ENCODE assay signal across 25 cellular contexts in the genomic region with DNA sequence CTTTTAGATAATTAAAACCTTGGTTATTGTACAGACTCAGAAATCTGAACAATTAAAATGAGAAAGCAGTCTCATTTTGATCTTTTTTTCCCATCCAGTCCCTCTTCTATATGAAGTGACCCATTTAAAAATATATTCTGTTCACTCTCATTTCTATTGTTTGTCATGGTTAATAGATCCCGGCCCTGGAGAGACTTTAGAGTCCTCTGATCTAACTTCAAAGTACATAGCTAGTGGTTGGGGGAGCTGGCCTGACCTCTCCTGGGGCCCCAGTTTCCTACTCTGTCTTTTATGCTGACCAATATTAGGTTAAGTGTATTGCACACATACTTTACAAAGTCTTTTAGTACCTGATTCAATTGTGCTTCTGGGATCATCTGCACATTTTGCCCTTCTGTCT. TPM values are rescaled to one million over a fixed set of nuclear protein-coding genes. Genes with fewer than 3 reads are reported as not detected.
DNase-seq lines count a peak whose midpoint lies in the region; ATAC-seq, FAIRE-seq and TF ChIP-seq lines count a peak whose summit lies in the region.
"Had no signal": no experiment of that assay in that cellular context is flagged by ENCODE, and none has a peak within 500 bp of the region (broad histone marks: within the 10 kb centered on the region; RNA-seq: fewer than 3 reads in every experiment).

No MANE protein-coding gene starts in this region.

- H3K27me3 ChIP-seq in HepG2 (ENCODE audit: control insufficient read depth in 1 of 2, insufficient read depth in 2 of 2, low read length in 2 of 2): no peaks in the 10 kb centered on the region
- H3K27me3 ChIP-seq in right lobe of liver: no peaks in the 10 kb centered on the region
- H3K27me3 ChIP-seq in osteoblast (ENCODE audit: insufficient read depth, low read length): no peaks in the 10 kb centered on the region
- H3K27me3 ChIP-seq in upper lobe of left lung: no peaks in the 10 kb centered on the region

- peaks cover 3 to 15% of the 10 kb centered on the region in 2 experiments; a peak in 3 of 5 replicates for H3K36me3 ChIP-seq in HepG2 (replicated peaks in 1 of 2; ENCODE audit: control insufficient read depth in 1 of 2, insufficient read depth in 2 of 2, low read length in 2 of 2)
- no peaks in the 10 kb centered on the region for H3K36me3 ChIP-seq in right lobe of liver
- no peaks in the 10 kb centered on the region for H3K36me3 ChIP-seq in osteoblast (ENCODE audit: insufficient read depth, low read length)
- peaks cover 0 to 16% (median 9%) of the 10 kb centered on the region in 4 donors for H3K36me3 ChIP-seq in upper lobe of left lung

- H2AFZ ChIP-seq in HepG2 (ENCODE audit: low read length) (no peak overlapping the region), osteoblast (ENCODE audit: low read length) (no peak overlapping the region)

- TF ChIP-seq EP300 in HepG2 (IDR thresholded peaks at IDR 0.05; ENCODE audit: low read depth in 2 of 2, low read length in 2 of 2) (no peak), HepG2 (CRISPR knock-in tag; IDR thresholded peaks at IDR 0.05; ENCODE audit: borderline replicate concordance) (no peak), upper lobe of left lung (IDR thresholded peaks at IDR 0.05) (no peak)

- in situ Hi-C loops in HepG2 (cut with HindIII; ENCODE audit: extremely low pct_ligation_motif_present, low pct_unique_long_range_greater_than_20kb): no loop called here

- 25% methylated on average over 1 of the region's 1 CpG for WGBS in HepG2 (ENCODE audit: low lambda C conversion rate)
- WGBS in right lobe of liver (ENCODE audit: insufficient coverage, low coverage, low lambda C conversion rate, missing lambda C conversion rate): 58% methylated on average over 1 of the region's 1 CpG
- WGBS in upper lobe of left lung, 2 donors: 62 to 83% methylated on average over 1 of the region's 1 CpG

- no peaks in the 10 kb centered on the region for H3K4me1 Mint-ChIP-seq in activated naive CD8-positive, alpha-beta T cell treated with anti-CD3 and anti-CD28 coated beads for 36 hours
- H3K4me1 Mint-ChIP-seq: B cell, CD14-positive monocyte had no signal

- ATAC-seq in HepG2 (peak; percentile 59; the same call in 2 of the 3 replicates), right lobe of liver (no peak), upper lobe of left lung (ENCODE audit: low FRiP score in 2 of 2) (no peak)
- ATAC-seq: A549, GM12878 had no signal

- H3K4me1 ChIP-seq in HepG2 (ENCODE audit: insufficient read depth, low read length): peaks cover 28% of the 10 kb centered on the region
- no peaks in the 10 kb centered on the region for H3K4me1 ChIP-seq in right lobe of liver
- no peaks in the 10 kb centered on the region for H3K4me1 ChIP-seq in osteoblast (ENCODE audit: insufficient read depth, low read length)
- no peaks in the 10 kb centered on the region for H3K4me1 ChIP-seq in upper lobe of left lung
- H3K4me1 ChIP-seq: A549 had no signal

- intact Hi-C loops in HepG2 (cut with micrococcal nuclease; ENCODE audit: unreplicated experiment): no loop called here
- intact Hi-C loops in right lobe of liver (cut with DNase I): no loop called here

- no peaks in the 10 kb centered on the region for H3K27me3 Mint-ChIP-seq in activated naive CD8-positive, alpha-beta T cell treated with anti-CD3 and anti-CD28 coated beads for 36 hours
- H3K27me3 Mint-ChIP-seq: B cell; CD4-positive, alpha-beta memory T cell; CD4-positive, CD25-positive, alpha-beta regulatory T cell; CD8-positive, alpha-beta memory T cell had no signal

- H4K20me1 ChIP-seq in HepG2 (ENCODE audit: insufficient read depth, low read length) (no peaks in the 10 kb centered on the region), osteoblast (ENCODE audit: insufficient read depth, low read length) (peaks cover 3% of the 10 kb centered on the region)

- no peak for TF ChIP-seq POLR2A in HepG2 (IDR thresholded peaks at IDR 0.05; ENCODE audit: insufficient read depth in 1 of 2, low read depth in 2 of 2, low read length in 2 of 2)
- TF ChIP-seq POLR2A in right lobe of liver (IDR thresholded peaks at IDR 0.05): no peak
- TF ChIP-seq POLR2A in upper lobe of left lung (IDR thresholded peaks at IDR 0.05): no peak

- POLR2A ChIA-PET in HepG2 (lab: Yijun Ruan, JAX): interaction anchor here (1.6 to 2.2 kb wide), 2 partner anchors 13 to 21 kb away, joined by 4 to 9 read pairs; a partner anchor contains a TSS

- no peak for TF ChIP-seq RAD21 in HepG2 (CRISPR knock-in tag; IDR thresholded peaks at IDR 0.05)

- no peaks in the 10 kb centered on the region for H3K9me3 Mint-ChIP-seq in activated naive CD8-positive, alpha-beta T cell treated with anti-CD3 and anti-CD28 coated beads for 36 hours
- H3K9me3 Mint-ChIP-seq: CD14-positive monocyte; CD4-positive, alpha-beta memory T cell; CD4-positive, CD25-positive, alpha-beta regulatory T cell; CD8-positive, alpha-beta memory T cell had no signal

- no TSS peak for BruUV-seq in HepG2 (replicated peaks; lab: Mats Ljungman, UMichigan)

- TF ChIP-seq CTCF in HepG2 (CRISPR knock-in tag; IDR thresholded peaks at IDR 0.05) (no peak), right lobe of liver (IDR thresholded peaks at IDR 0.05) (no peak), osteoblast (IDR thresholded peaks at IDR 0.05; ENCODE audit: extremely low read depth, low read depth, low read length) (no peak), upper lobe of left lung (IDR thresholded peaks at IDR 0.05) (no peak)

- H3K27ac ChIP-seq in HepG2 (ENCODE audit: extremely low read length, insufficient read depth, low read length): no peak overlapping the region
- no peak overlapping the region for H3K27ac ChIP-seq in right lobe of liver
- no peak overlapping the region for H3K27ac ChIP-seq in osteoblast (ENCODE audit: low read depth, low read length)
- no peak overlapping the region for H3K27ac ChIP-seq in upper lobe of left lung
- H3K27ac ChIP-seq: 22Rv1, A549 had no signal

- no peak overlapping the region for H3K27ac Mint-ChIP-seq in activated naive CD8-positive, alpha-beta T cell treated with anti-CD3 and anti-CD28 coated beads for 36 hours
- H3K27ac Mint-ChIP-seq: B cell; CD4-positive, CD25-positive, alpha-beta regulatory T cell had no signal

- FAIRE-seq in HepG2 (lab: Jason Lieb, UNC): no peak
- FAIRE-seq: A549, GM12878, GM12892, GM18507 had no signal

- CTCF ChIA-PET in HepG2 (lab: Yijun Ruan, JAX; ENCODE audit: low intra/inter-chr PET ratio, low total read pairs): no interaction called here

- H3K9me3 ChIP-seq in HepG2 (ENCODE audit: low read length) (no peaks in the 10 kb centered on the region), right lobe of liver (no peaks in the 10 kb centered on the region), osteoblast (ENCODE audit: low read depth, low read length) (no peaks in the 10 kb centered on the region), upper lobe of left lung (no peaks in the 10 kb centered on the region)
- H3K9me3 ChIP-seq: A549 had no signal

- H3K4me2 ChIP-seq in HepG2 (ENCODE audit: low read depth, low read length) (no peak overlapping the region), osteoblast (ENCODE audit: insufficient read depth, low read length) (no peak overlapping the region)
- H3K4me2 ChIP-seq: A549 had no signal

- H3K9ac ChIP-seq in HepG2 (ENCODE audit: insufficient read depth, low read depth, low read length): no peak overlapping the region

- H3K36me3 Mint-ChIP-seq in activated naive CD8-positive, alpha-beta T cell treated with anti-CD3 and anti-CD28 coated beads for 36 hours: peaks cover 7% of the 10 kb centered on the region

- peaks cover 6% of the 10 kb centered on the region for H3K79me2 ChIP-seq in HepG2 (ENCODE audit: insufficient read depth, low read length)
- H3K79me2 ChIP-seq in osteoblast (ENCODE audit: insufficient read depth, low read length): no peaks in the 10 kb centered on the region

- DNase-seq in HepG2 (ENCODE audit: low spot score) (no peak), right lobe of liver (no peak), osteoblast (ENCODE audit: insufficient read length, low spot score, missing footprints) (peak; percentile 66), upper lobe of left lung (no peak)
- DNase-seq in activated naive CD8-positive, alpha-beta T cell treated with anti-CD3 and anti-CD28 coated beads for 36 hours: no peak
- DNase-seq: AML-193; C1 segment of cervical spinal cord; CD4-positive, alpha-beta memory T cell; CD4-positive, CD25-positive, alpha-beta regulatory T cell; CD8-positive, alpha-beta memory T cell; COR-L47; DMS 273 treated with DMSO at 0.1 percent for 48 hours; DMS153; DMS53; DMS79; DND-41; EL; GDM1 had no signal

- H3K4me3 Mint-ChIP-seq in activated naive CD8-positive, alpha-beta T cell treated with anti-CD3 and anti-CD28 coated beads for 36 hours: no peak overlapping the region
- H3K4me3 Mint-ChIP-seq: B cell; CD4-positive, alpha-beta memory T cell; CD4-positive, CD25-positive, alpha-beta regulatory T cell; CD8-positive, alpha-beta memory T cell had no signal

- no peak overlapping the region for H3K4me3 ChIP-seq in HepG2 (replicated peaks in 1 of 3; ENCODE audit: insufficient read depth in 1 of 3, low read depth in 2 of 3, low read length in 3 of 3)
- no peak overlapping the region for H3K4me3 ChIP-seq in right lobe of liver
- H3K4me3 ChIP-seq in osteoblast (ENCODE audit: insufficient read depth, low read length): no peak overlapping the region
- H3K4me3 ChIP-seq in upper lobe of left lung: no peak overlapping the region
- H3K4me3 ChIP-seq: A549, GM12878 had no signal

RNA-seq across cellular contexts. Expression of a gene that starts 13.5 kb away (rescaled TPM):
- 67.9 and 97.3 TPM in 2 replicates for total RNA-seq in HepG2 (2016; rRNA removed; fragmentation: Illumina TruSeq; extraction: Trizol)
- 27.8 TPM in 2 replicates for total RNA-seq in HepG2 (2016; cell fraction: cytosol; rRNA removed; fragmentation: Illumina TruSeq; extraction: Trizol; ENCODE audit: low read depth)
- total RNA-seq in HepG2 (2016; cell fraction: insoluble cytoplasmic fraction; rRNA removed; fragmentation: Illumina TruSeq; extraction: Trizol): 65.9 and 101 TPM in 2 replicates
- total RNA-seq in HepG2 (2016; cell fraction: membrane; rRNA removed; fragmentation: Illumina TruSeq; extraction: Trizol): 51.7 and 53.0 TPM in 2 replicates
- total RNA-seq in HepG2 (2016; cell fraction: nucleus; rRNA removed; fragmentation: Illumina TruSeq; extraction: Trizol): 21.9 and 28.3 TPM in 2 replicates
- polyA plus RNA-seq in HepG2 (2011; rRNA removed): 50.2 and 61.2 TPM in 2 replicates
- 27.7 and 30.4 TPM in 2 replicates for polyA plus RNA-seq in HepG2 (2011; cell fraction: cytosol; rRNA removed)
- 9.2 and 10.1 TPM in 2 replicates for polyA plus RNA-seq in HepG2 (2011; cell fraction: nucleus; rRNA removed)
- 40.6 and 45.7 TPM in 2 replicates for polyA plus RNA-seq in HepG2 (2012)
- 34.1 and 42.7 TPM in 2 replicates for polyA plus RNA-seq in HepG2 (2016; cell fraction: cytosol; fragmentation: Illumina TruSeq; extraction: Trizol; ENCODE audit: low read depth)
- polyA plus RNA-seq in HepG2 (2016; cell fraction: insoluble cytoplasmic fraction; fragmentation: Illumina TruSeq; extraction: Trizol; ENCODE audit: low read depth): 102 and 104 TPM in 2 replicates
- 46.1 and 46.9 TPM in 2 replicates for polyA plus RNA-seq in HepG2 (2016; cell fraction: membrane; fragmentation: Illumina TruSeq; extraction: Trizol; ENCODE audit: low read depth)
- polyA plus RNA-seq in HepG2 (2016; cell fraction: nucleus; fragmentation: Illumina TruSeq; extraction: Trizol; ENCODE audit: insufficient read depth, low read depth): 34.7 and 41.9 TPM in 2 replicates
- polyA minus RNA-seq in HepG2 (2011; rRNA and poly(A)+ RNA removed; ENCODE audit: low replicate concordance): 13.4 and 41.4 TPM in 2 replicates
- polyA minus RNA-seq in HepG2 (2011; cell fraction: cytosol; rRNA and poly(A)+ RNA removed): 11.1 and 12.9 TPM in 2 replicates
- polyA minus RNA-seq in HepG2 (2011; cell fraction: nucleus; rRNA and poly(A)+ RNA removed): 15.0 and 16.6 TPM in 2 replicates
- 10 to 100 TPM; 15.9 to 26.7 (median 18.2) TPM for total RNA-seq in right lobe of liver
- 14.5 and 19.7 TPM in 2 replicates for total RNA-seq in osteoblast
- 10 to 100 TPM; 53.9 to 59.3 TPM for total RNA-seq in activated naive CD8-positive, alpha-beta T cell treated with anti-CD3 and anti-CD28 coated beads for 36 hours
- total RNA-seq in upper lobe of left lung: 10 to 100 TPM in 5 of 6 donors, 1 to 10 TPM in 1; 7.3 to 25.3 (median 21.8) TPM

RNA-seq across cellular contexts. Expression of a gene that starts 40.3 kb away (rescaled TPM):
- total RNA-seq in HepG2 (2016; rRNA removed; fragmentation: Illumina TruSeq; extraction: Trizol) (74.3 and 83.3 TPM in 2 replicates), right lobe of liver (100 to 1,000 TPM in 2 of 6 experiments, 10 to 100 TPM in 4; 59.3 to 163 (median 81.7) TPM), osteoblast (145 and 157 TPM in 2 replicates), upper lobe of left lung (100 to 1,000 TPM in 5 of 6 donors, 10 to 100 TPM in 1; 63.9 to 161 (median 136) TPM)
- 71.2 and 75.6 TPM in 2 replicates for total RNA-seq in HepG2 (2016; cell fraction: cytosol; rRNA removed; fragmentation: Illumina TruSeq; extraction: Trizol; ENCODE audit: low read depth)
- total RNA-seq in HepG2 (2016; cell fraction: insoluble cytoplasmic fraction; rRNA removed; fragmentation: Illumina TruSeq; extraction: Trizol): 77.4 and 84.5 TPM in 2 replicates
- total RNA-seq in HepG2 (2016; cell fraction: membrane; rRNA removed; fragmentation: Illumina TruSeq; extraction: Trizol): 47.3 and 51.3 TPM in 2 replicates
- total RNA-seq in HepG2 (2016; cell fraction: nucleus; rRNA removed; fragmentation: Illumina TruSeq; extraction: Trizol): 40.6 and 45.8 TPM in 2 replicates
- 92.0 and 121 TPM in 2 replicates for polyA plus RNA-seq in HepG2 (2011; rRNA removed)
- 39.6 and 72.5 TPM in 2 replicates for polyA plus RNA-seq in HepG2 (2011; cell fraction: cytosol; rRNA removed)
- polyA plus RNA-seq in HepG2 (2011; cell fraction: nucleus; rRNA removed): 38.0 and 39.7 TPM in 2 replicates
- polyA plus RNA-seq in HepG2 (2012): 73.4 and 84.2 TPM in 2 replicates
- polyA plus RNA-seq in HepG2 (2016; cell fraction: cytosol; fragmentation: Illumina TruSeq; extraction: Trizol; ENCODE audit: low read depth): 10.3 and 12.2 TPM in 2 replicates
- polyA plus RNA-seq in HepG2 (2016; cell fraction: insoluble cytoplasmic fraction; fragmentation: Illumina TruSeq; extraction: Trizol; ENCODE audit: low read depth): 113 and 114 TPM in 2 replicates
- polyA plus RNA-seq in HepG2 (2016; cell fraction: membrane; fragmentation: Illumina TruSeq; extraction: Trizol; ENCODE audit: low read depth): 31.5 and 35.2 TPM in 2 replicates
- 65.7 and 66.6 TPM in 2 replicates for polyA plus RNA-seq in HepG2 (2016; cell fraction: nucleus; fragmentation: Illumina TruSeq; extraction: Trizol; ENCODE audit: insufficient read depth, low read depth)
- 87.8 and 136 TPM in 2 replicates for polyA minus RNA-seq in HepG2 (2011; rRNA and poly(A)+ RNA removed; ENCODE audit: low replicate concordance)
- 128 and 159 TPM in 2 replicates for polyA minus RNA-seq in HepG2 (2011; cell fraction: cytosol; rRNA and poly(A)+ RNA removed)
- 68.9 and 102 TPM in 2 replicates for polyA minus RNA-seq in HepG2 (2011; cell fraction: nucleus; rRNA and poly(A)+ RNA removed)
- 10 to 100 TPM; 54.7 to 57.3 TPM for total RNA-seq in activated naive CD8-positive, alpha-beta T cell treated with anti-CD3 and anti-CD28 coated beads for 36 hours
